In the genomic region with DNA sequence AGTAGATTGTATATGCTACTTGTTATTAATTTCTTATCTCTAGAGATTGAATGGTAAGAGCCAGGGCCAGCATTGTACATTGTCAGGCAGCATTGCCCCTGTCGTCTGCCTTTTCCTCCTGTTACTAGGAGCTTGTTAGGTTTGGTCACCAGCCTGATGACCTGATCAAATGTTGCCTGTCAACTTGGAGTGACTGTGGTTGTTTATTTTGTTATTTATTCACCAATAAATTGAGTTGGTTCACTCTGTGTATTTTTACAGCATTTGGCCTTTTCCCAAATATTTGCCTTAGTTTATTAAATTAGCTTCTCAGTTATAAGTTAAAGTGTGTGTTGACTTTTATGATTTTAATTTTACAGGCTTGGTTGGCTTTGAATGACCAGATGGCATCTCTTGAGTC, we compare ENCODE assay signal across 24 cellular contexts.
DNase-seq lines count a peak whose midpoint lies in the region; ATAC-seq and TF ChIP-seq lines count a peak whose summit lies in the region.
"Had no signal": no experiment of that assay in that cellular context is flagged by ENCODE, and none has a peak within 500 bp of the region (broad histone marks: within the 10 kb centered on the region; RNA-seq: fewer than 3 reads in every experiment).

No MANE protein-coding gene starts in this region.

- H3K4me3 Mint-ChIP-seq in T-helper 17 cell, result no peak overlapping the region
- H3K4me3 Mint-ChIP-seq: activated CD8-positive, alpha-beta T cell treated with anti-CD3 and anti-CD28 coated beads for 36 hours; activated naive CD4-positive, alpha-beta T cell treated with anti-CD3 and anti-CD28 coated beads, Interleukin-2, amount 10 ng/mL, durations not matched to agents 7 days and 5 days; GM23338 had no signal

- peaks cover 2% of the 10 kb centered on the region for H3K9me3 ChIP-seq in T-helper 17 cell (ENCODE audit: control insufficient read depth, low read length, poor library complexity, severe bottlenecking)
- H3K9me3 ChIP-seq: BE2C, lower lobe of right lung, SK-N-SH, tibial artery had no signal

- peaks cover 50% of the 10 kb centered on the region for H3K4me1 Mint-ChIP-seq in T-helper 17 cell

- H3K27ac Mint-ChIP-seq in T-helper 17 cell, result peak overlapping the region; percentile 72
- H3K27ac Mint-ChIP-seq: activated naive CD4-positive, alpha-beta T cell treated with anti-CD3 and anti-CD28 coated beads, Interleukin-2, amount 10 ng/mL, durations not matched to agents 7 days and 5 days; GM23338 had no signal

- no peaks in the 10 kb centered on the region for H3K27me3 Mint-ChIP-seq in T-helper 17 cell
- H3K27me3 Mint-ChIP-seq: activated CD8-positive, alpha-beta T cell treated with anti-CD3 and anti-CD28 coated beads for 36 hours; activated naive CD4-positive, alpha-beta T cell treated with anti-CD3 and anti-CD28 coated beads, Interleukin-2, amount 10 ng/mL, durations not matched to agents 7 days and 5 days; activated T-helper 17 cell treated with anti-CD3 and anti-CD28 coated beads, Interleukin-2, amount 50 U/mL, for 72 hours; naive thymus-derived CD8-positive, alpha-beta T cell had no signal

- DNase-seq in COR-L47 (lab: John Stamatoyannopoulos, UW) (peak; percentile 2), NCI-H2029 (lab: John Stamatoyannopoulos, UW) (peak; percentile 43), T-helper 17 cell (no peak)
- DNase-seq: activated CD4-positive, CD25-positive, alpha-beta regulatory T cell treated with anti-CD3 and anti-CD28 coated beads, Interleukin-2, amount 50 U/mL, for 72 hours; activated CD8-positive, alpha-beta memory T cell treated with anti-CD3 and anti-CD28 coated beads, Interleukin-2, amount 50 U/mL, for 48 hours; activated CD8-positive, alpha-beta T cell treated with anti-CD3 and anti-CD28 coated beads for 36 hours; activated naive CD4-positive, alpha-beta T cell treated with anti-CD3 and anti-CD28 coated beads, Interleukin-2, amount 10 ng/mL, durations not matched to agents 7 days and 5 days; amygdala; BE2C; dorsolateral prefrontal cortex; IMR-90; lower lobe of right lung; naive thymus-derived CD8-positive, alpha-beta T cell; NCI-H187 treated with DMSO at 0.1 percent for 48 hours; NK-92 treated with Interleukin-12 subunit alpha and Interleukin-12 subunit beta, amount 100 ng/mL, for 24 hours; SK-N-SH; stimulated activated CD4-positive, alpha-beta T cell treated with anti-CD3 and anti-CD28 coated beads, Interleukin-4, amount 100 ng/mL, for 4 hours; tibial artery had no signal

- no peak for TF ChIP-seq CTCF in C4-2B (conservative IDR thresholded peaks at IDR 0.05)

- peaks cover 2% of the 10 kb centered on the region for H3K36me3 Mint-ChIP-seq in T-helper 17 cell (ENCODE audit: low read depth)

- H3K27ac ChIP-seq in C4-2B, result peak overlapping the region; percentile 40
- H3K27ac ChIP-seq: dorsolateral prefrontal cortex, lower lobe of right lung, tibial artery had no signal

- ATAC-seq in T-helper 17 cell, result no peak
- ATAC-seq in GM21360 (IDR thresholded peaks at IDR 0.05; ENCODE audit: unreplicated experiment), result no peak
- no peak for ATAC-seq in HG03095 (IDR thresholded peaks at IDR 0.05; ENCODE audit: unreplicated experiment)
- no peak for ATAC-seq in HG03442 (IDR thresholded peaks at IDR 0.05; ENCODE audit: unreplicated experiment)
- ATAC-seq: activated CD8-positive, alpha-beta T cell treated with anti-CD3 and anti-CD28 coated beads for 36 hours; activated T-helper 17 cell treated with anti-CD3 and anti-CD28 coated beads, Interleukin-2, amount 50 U/mL, for 72 hours; GM23338; lower lobe of right lung; naive thymus-derived CD8-positive, alpha-beta T cell had no signal

Comparison
In these comparisons a context has a peak if more than half of its experiments do, and no peak if none do; other contexts are left out.
1. DNase-seq: peak in COR-L47 (single experiment) and NCI-H2029 (single experiment); none in T-helper 17 cell (0 of 3).